8 cellular contexts compared by ENCODE assay signal in the genomic region with DNA sequence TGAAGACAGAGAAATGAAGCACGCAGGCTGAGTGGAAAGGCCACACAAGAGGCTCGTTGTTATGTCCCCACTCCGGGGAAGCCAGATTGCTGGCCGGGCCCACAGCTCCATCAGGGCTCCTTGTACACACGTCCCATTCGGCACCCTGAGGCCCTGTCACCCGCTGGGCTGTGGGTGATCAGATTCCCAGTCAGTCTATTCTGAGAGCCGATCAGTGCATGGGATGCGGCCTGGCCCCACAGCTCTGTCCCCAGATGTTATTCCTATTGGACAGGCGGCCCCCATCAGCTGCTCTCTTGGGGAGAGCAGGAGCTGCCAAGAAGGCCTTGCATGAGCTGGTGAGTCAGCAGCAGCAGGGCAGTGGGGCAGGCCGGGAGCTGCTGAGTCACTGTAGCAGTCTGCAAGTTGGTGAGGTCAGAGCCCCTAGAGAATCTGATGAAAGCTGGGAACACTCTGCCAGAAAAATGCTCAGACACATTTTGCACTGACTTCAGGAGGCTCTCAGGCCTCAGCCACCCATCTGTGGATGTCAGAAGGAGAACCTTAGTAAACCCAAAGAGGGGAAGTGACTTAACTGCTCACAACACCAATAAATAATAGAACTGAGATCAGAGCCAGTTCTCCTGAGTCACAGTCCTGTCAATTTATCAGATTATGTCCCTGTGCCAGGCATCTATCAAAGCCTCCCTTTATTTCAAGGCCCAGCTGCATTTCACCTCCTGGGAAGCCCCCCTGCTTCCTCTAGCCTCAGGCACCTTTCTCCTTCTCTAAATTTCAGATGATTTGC. TPM values are rescaled to one million over a fixed set of nuclear protein-coding genes. Genes with fewer than 3 reads are reported as not detected.
A peak's percentile ranks its signal among the peaks of the same experiment; 100 is the strongest.
DNase-seq lines count a peak whose midpoint lies in the region; ATAC-seq, FAIRE-seq and TF ChIP-seq lines count a peak whose summit lies in the region.

No MANE protein-coding gene starts in this region.

- H3K27me3 ChIP-seq in iPS-18a (ENCODE audit: control insufficient read depth, insufficient read depth, low read length) (no peaks in the 10 kb centered on the region), sigmoid colon (no peaks in the 10 kb centered on the region)

- TF ChIP-seq POLR2A in sigmoid colon (IDR thresholded peaks at IDR 0.05), result no peak

- H3K36me3 ChIP-seq in iPS-18a (ENCODE audit: control insufficient read depth, low read depth, low read length) (no peaks in the 10 kb centered on the region), sigmoid colon (no peaks in the 10 kb centered on the region)

- DNase-seq in NCI-H2029 (lab: John Stamatoyannopoulos, UW) (peak; percentile 38), NCI-H2029 treated with DMSO at 0.1 percent for 48 hours (lab: John Stamatoyannopoulos, UW) (no peak), HTR-8/SVneo (ENCODE audit: insufficient read length, low spot score) (peak; percentile 95), RKO (ENCODE audit: low spot score) (peak; percentile 99), brain pericyte (ENCODE audit: low read depth, low spot score) (peak; percentile 98), sigmoid colon (peak; percentile 99)

- no peak for ATAC-seq in GM21360 (IDR thresholded peaks at IDR 0.05; ENCODE audit: unreplicated experiment)

- TF ChIP-seq EP300 in sigmoid colon (IDR thresholded peaks at IDR 0.05), result peak in 2 of 4 donors; percentile 44 to 89

- peaks cover 9% of the 10 kb centered on the region for H3K4me1 ChIP-seq in iPS-18a (ENCODE audit: control insufficient read depth, low read depth, low read length)
- peaks cover 0 to 26% (median 22%) of the 10 kb centered on the region in 4 donors for H3K4me1 ChIP-seq in sigmoid colon

- H3K27ac ChIP-seq in iPS-18a (ENCODE audit: low read length) (peak overlapping the region; percentile 17), sigmoid colon (peak overlapping the region; percentile 87 to 93 (median 90))

- H3K9me3 ChIP-seq in iPS-18a (ENCODE audit: control insufficient read depth, low read depth, low read length) (no peaks in the 10 kb centered on the region), sigmoid colon (no peaks in the 10 kb centered on the region)

- peak overlapping the region; percentile 1 for H3K9ac ChIP-seq in iPS-18a (ENCODE audit: low read length)

- H3K4me3 ChIP-seq in iPS-18a (ENCODE audit: low read length) (no peak overlapping the region), sigmoid colon (no peak overlapping the region)

- TF ChIP-seq CTCF in sigmoid colon (IDR thresholded peaks at IDR 0.05), result no peak

- WGBS in sigmoid colon, 2 donors, result 69 to 73% methylated on average over 11 of the region's 11 CpGs

- FAIRE-seq in HTR-8/SVneo (lab: Jason Lieb, UNC), result no peak

- intact Hi-C loops in sigmoid colon (cut with DNase I), result no loop called here

RNA-seq across cellular contexts. Expression of a gene that starts 9.4 kb away (rescaled TPM):
- total RNA-seq in sigmoid colon, result 100 to 1,000 TPM; 624 to 671 (median 644) TPM
- 100 to 1,000 TPM; 200 to 960 (median 503) TPM for polyA plus RNA-seq in sigmoid colon
